Comparison of ENCODE assay signal across 24 cellular contexts in the genomic region with DNA sequence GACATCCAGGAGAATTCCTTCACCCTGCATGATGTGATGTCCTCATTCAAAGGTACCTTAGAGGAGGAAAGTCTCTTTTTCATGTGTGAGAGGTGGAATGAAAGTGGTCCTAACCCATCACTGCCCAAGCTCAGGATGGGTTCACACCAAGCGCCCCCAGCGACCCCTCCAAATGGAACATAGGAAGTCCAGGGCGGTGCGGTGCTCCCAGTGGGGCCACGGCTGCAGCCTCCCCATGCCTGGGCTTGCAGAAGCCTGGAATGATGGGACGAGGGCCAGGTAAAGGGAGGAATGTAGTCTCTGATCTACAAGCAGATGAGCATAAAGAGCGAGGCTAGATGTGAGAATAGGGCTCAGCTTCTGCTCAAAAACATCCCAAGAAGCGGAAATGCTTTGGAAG.
DNase-seq lines count a peak whose midpoint lies in the region; ATAC-seq, FAIRE-seq and TF ChIP-seq lines count a peak whose summit lies in the region.
"Had no signal": no experiment of that assay in that cellular context is flagged by ENCODE, and none has a peak within 500 bp of the region (broad histone marks: within the 10 kb centered on the region; RNA-seq: fewer than 3 reads in every experiment).

No MANE protein-coding gene starts in this region.

- H3K4me1 Mint-ChIP-seq in activated T-helper 17 cell treated with anti-CD3 and anti-CD28 coated beads, Interleukin-2, amount 50 U/mL, for 72 hours, result no peaks in the 10 kb centered on the region
- H3K4me1 Mint-ChIP-seq: CD8-positive, alpha-beta memory T cell had no signal

- no peak overlapping the region for H3K27ac Mint-ChIP-seq in activated T-helper 17 cell treated with anti-CD3 and anti-CD28 coated beads, Interleukin-2, amount 50 U/mL, for 72 hours
- H3K27ac Mint-ChIP-seq: CD14-positive monocyte; CD4-positive, alpha-beta T cell; GM23338; HFFc6 had no signal

- no peaks in the 10 kb centered on the region for H3K36me3 Mint-ChIP-seq in activated T-helper 17 cell treated with anti-CD3 and anti-CD28 coated beads, Interleukin-2, amount 50 U/mL, for 72 hours (ENCODE audit: low read depth)
- H3K36me3 Mint-ChIP-seq: CD8-positive, alpha-beta memory T cell had no signal

- peaks cover under 1% of the 10 kb centered on the region for H3K9me1 ChIP-seq in keratinocyte (ENCODE audit: control insufficient read depth, extremely low read depth, insufficient read depth, low read length)

- no peak for ATAC-seq in activated T-helper 17 cell treated with anti-CD3 and anti-CD28 coated beads, Interleukin-2, amount 50 U/mL, for 72 hours (replicated peaks)
- no peak for ATAC-seq in GM19023 (IDR thresholded peaks at IDR 0.05; ENCODE audit: unreplicated experiment)
- ATAC-seq: A549, GM12878, GM23338 had no signal

- H3K4me2 ChIP-seq in keratinocyte (ENCODE audit: control insufficient read depth, extremely low read depth, insufficient read depth, low read depth, low read length), result no peak overlapping the region
- H3K4me2 ChIP-seq: A549, GM23338 had no signal

- DNase-seq in caudate nucleus (lab: John Stamatoyannopoulos, UW) (no peak), keratinocyte (ENCODE audit: low read depth, low spot score) (no peak), NOMO-1 treated with DMSO at 0.1 percent for 48 hours (lab: John Stamatoyannopoulos, UW; ENCODE audit: unreplicated experiment) (no peak)
- DNase-seq: 8988T; ACHN; AML-193; BE2C; CD4-positive, alpha-beta T cell; CD8-positive, alpha-beta memory T cell; DMS 273 treated with DMSO at 0.1 percent for 48 hours; EL; GDM1; HFFc6 had no signal

- no peaks in the 10 kb centered on the region for H3K9me3 ChIP-seq in keratinocyte (ENCODE audit: control insufficient read depth, low read depth, low read length)
- H3K9me3 ChIP-seq: A549, BE2C, HAP-1 had no signal

- no peaks in the 10 kb centered on the region for H3K27me3 Mint-ChIP-seq in activated T-helper 17 cell treated with anti-CD3 and anti-CD28 coated beads, Interleukin-2, amount 50 U/mL, for 72 hours
- H3K27me3 Mint-ChIP-seq: CD4-positive, alpha-beta T cell had no signal

- H3K27me3 ChIP-seq in keratinocyte (ENCODE audit: control insufficient read depth, extremely low read depth, insufficient read depth, low read length), result no peaks in the 10 kb centered on the region
- H3K27me3 ChIP-seq: BE2C; BLaER1 treated with 17β-estradiol and CSF1 and Interleukin-3, amounts not matched to agents 10 nM and 100 nM had no signal

- H3K27ac ChIP-seq in angular gyrus (ENCODE audit: low read depth, low read length) (peak overlapping the region; percentile 65), caudate nucleus (ENCODE audit: low read depth, low read length) (peak overlapping the region; percentile 77), keratinocyte (ENCODE audit: control insufficient read depth, insufficient read depth, low read length) (no peak overlapping the region)
- H3K27ac ChIP-seq: A549 had no signal

- no peak overlapping the region for H3K9ac ChIP-seq in keratinocyte (ENCODE audit: control insufficient read depth, extremely low read depth, insufficient read depth, low read length)
- H3K9ac ChIP-seq: BLaER1 treated with 17β-estradiol and CSF1 and Interleukin-3, amounts not matched to agents 10 nM and 100 nM had no signal

- H3K36me3 ChIP-seq in keratinocyte (ENCODE audit: control insufficient read depth in 2 of 2, extremely low read depth in 1 of 2, insufficient read depth in 2 of 2, low read length in 2 of 2), result no peaks in the 10 kb centered on the region
- H3K36me3 ChIP-seq: BE2C, HAP-1 had no signal

- no peaks in the 10 kb centered on the region for H4K20me1 ChIP-seq in keratinocyte (ENCODE audit: control insufficient read depth, extremely low read depth, insufficient read depth, low read length)
- H4K20me1 ChIP-seq: BLaER1 treated with 17β-estradiol and CSF1 and Interleukin-3, amounts not matched to agents 10 nM and 100 nM had no signal

- H3K4me3 Mint-ChIP-seq in activated T-helper 17 cell treated with anti-CD3 and anti-CD28 coated beads, Interleukin-2, amount 50 U/mL, for 72 hours, result no peak overlapping the region
- H3K4me3 Mint-ChIP-seq: CD14-positive monocyte; CD4-positive, alpha-beta T cell; CD8-positive, alpha-beta memory T cell; GM23338; HFFc6 had no signal

- peak overlapping the region; percentile 19 for H2AFZ ChIP-seq in keratinocyte (ENCODE audit: control insufficient read depth, low read length)
- H2AFZ ChIP-seq: GM23338 had no signal

- TF ChIP-seq CTCF in keratinocyte (optimal IDR thresholded peaks at IDR 0.05 in 1 of 3, IDR thresholded peaks at IDR 0.05 in 1 of 3, conservative IDR thresholded peaks at IDR 0.05 in 1 of 3; ENCODE audit: extremely low read depth in 1 of 3, insufficient read depth in 2 of 3, low read length in 3 of 3), result no peak

- H3K79me2 ChIP-seq in keratinocyte (ENCODE audit: control insufficient read depth, insufficient read depth, low read length), result no peaks in the 10 kb centered on the region

- no peak overlapping the region for H3K4me3 ChIP-seq in keratinocyte (ENCODE audit: control insufficient read depth in 2 of 3, extremely low read depth in 1 of 3, insufficient read depth in 2 of 3, low read depth in 1 of 3, low read length in 3 of 3)
- H3K4me3 ChIP-seq: A549; BLaER1 treated with 17β-estradiol and CSF1 and Interleukin-3, amounts not matched to agents 10 nM and 100 nM; GM12878; GM23338; HAP-1 had no signal

- H3K9me3 Mint-ChIP-seq in activated T-helper 17 cell treated with anti-CD3 and anti-CD28 coated beads, Interleukin-2, amount 50 U/mL, for 72 hours, result no peaks in the 10 kb centered on the region
- H3K9me3 Mint-ChIP-seq: CD14-positive monocyte; CD4-positive, alpha-beta T cell; CD8-positive, alpha-beta memory T cell; GM23338; HFFc6 had no signal

- H3K4me1 ChIP-seq in keratinocyte (ENCODE audit: control insufficient read depth, extremely low read depth, insufficient read depth, low read length), result peaks cover 20% of the 10 kb centered on the region
- H3K4me1 ChIP-seq: HAP-1 had no signal

- no peak for FAIRE-seq in keratinocyte (lab: Jason Lieb, UNC)
- FAIRE-seq: A549, D721Med, GM12878, H54 had no signal

- dilution Hi-C loops in keratinocyte (cut with MboI; ENCODE audit: extremely low pct_ligation_motif_present, low sequenced_read_pairs), result no loop called here
